ENCODE assay signal across 18 cellular contexts in genomic region chr11:101881586-101881985, GRCh38. TPM values are rescaled to one million over a fixed set of nuclear protein-coding genes. Genes with fewer than 3 reads are reported as not detected.
DNase-seq lines count a peak whose midpoint lies in the region; ATAC-seq, FAIRE-seq and TF ChIP-seq lines count a peak whose summit lies in the region.
"Had no signal": no experiment of that assay in that cellular context is flagged by ENCODE, and none has a peak within 500 bp of the region (broad histone marks: within the 10 kb centered on the region; RNA-seq: fewer than 3 reads in every experiment).

No MANE protein-coding gene starts in this region.

- TF ChIP-seq CTCF in bronchial epithelial cell (IDR thresholded peaks at IDR 0.05; ENCODE audit: insufficient read depth, low read length, severe bottlenecking) (no peak), foreskin fibroblast (IDR thresholded peaks at IDR 0.05; ENCODE audit: low read depth, low read length) (no peak), glutamatergic neuron (IDR thresholded peaks at IDR 0.05; ENCODE audit: partially characterized antibody, unreplicated experiment) (no peak)

- H3K4me3 Mint-ChIP-seq in T-cell (no peak overlapping the region), glutamatergic neuron (ENCODE audit: unreplicated experiment) (no peak overlapping the region)
- H3K4me3 Mint-ChIP-seq: CD4-positive, alpha-beta T cell; H9 had no signal

- CTCF ChIA-PET in T-cell (lab: Charles Lee), result interaction anchor here in 1 of 2 donors (0.6 kb wide), 1 partner anchor 875 kb away, joined by 3 read pairs; no protein-coding TSS in a partner anchor

- H3K36me3 Mint-ChIP-seq in T-cell (no peaks in the 10 kb centered on the region), glutamatergic neuron (ENCODE audit: unreplicated experiment) (no peaks in the 10 kb centered on the region)

- ATAC-seq in T-cell (replicated peaks in 1 of 4), result no peak
- ATAC-seq: HepG2 had no signal

- POLR2A ChIA-PET in T-cell (lab: Charles Lee), result no interaction called here

- no peak overlapping the region for H3K27ac Mint-ChIP-seq in T-cell
- no peak overlapping the region for H3K27ac Mint-ChIP-seq in glutamatergic neuron (ENCODE audit: unreplicated experiment)
- H3K27ac Mint-ChIP-seq: CD4-positive, alpha-beta T cell; H9 had no signal

- H3K27me3 Mint-ChIP-seq in T-cell (peaks cover 19 to 29% of the 10 kb centered on the region in 2 donors), glutamatergic neuron (ENCODE audit: unreplicated experiment) (no peaks in the 10 kb centered on the region)

- H3K4me3 ChIP-seq in bronchial epithelial cell (ENCODE audit: low read depth, low read length), result no peak overlapping the region
- no peak overlapping the region for H3K4me3 ChIP-seq in foreskin fibroblast (ENCODE audit: low read depth in 1 of 2, low read length in 2 of 2)

- no peaks in the 10 kb centered on the region for H3K9me3 Mint-ChIP-seq in T-cell
- H3K9me3 Mint-ChIP-seq in glutamatergic neuron (ENCODE audit: unreplicated experiment), result peaks cover 2% of the 10 kb centered on the region
- H3K9me3 Mint-ChIP-seq: CD4-positive, alpha-beta T cell; H9 had no signal

- H3K4me1 Mint-ChIP-seq in T-cell (no peaks in the 10 kb centered on the region), glutamatergic neuron (ENCODE audit: low read depth, unreplicated experiment) (no peaks in the 10 kb centered on the region)
- H3K4me1 Mint-ChIP-seq: H9 had no signal

- H3K36me3 ChIP-seq in bronchial epithelial cell (ENCODE audit: control insufficient read depth, insufficient read depth, low read length), result no peaks in the 10 kb centered on the region

- no peaks in the 10 kb centered on the region for H3K27me3 ChIP-seq in bronchial epithelial cell (ENCODE audit: control insufficient read depth, insufficient read depth, low read length)

- FAIRE-seq in HTR-8/SVneo (lab: Jason Lieb, UNC), result peak; percentile 33
- no peak for FAIRE-seq in bronchial epithelial cell (lab: Jason Lieb, UNC)
- FAIRE-seq: A204.1, D721Med, G401.6, GM12892, GM18507, H1, HepG2 had no signal

- no peak for DNase-seq in HTR-8/SVneo (ENCODE audit: insufficient read length, low spot score)
- DNase-seq in bronchial epithelial cell (ENCODE audit: low read depth), result peak; percentile 23
- DNase-seq in foreskin fibroblast, result peak; percentile 47 to 65
- no peak for DNase-seq in T-cell
- DNase-seq in glutamatergic neuron, result no peak
- no peak for DNase-seq in activated T-cell treated with anti-CD3 and anti-CD28 coated beads, Interleukin-2, amount 50 U/mL, for 48 hours
- DNase-seq: ACHN; AML-193; Caco-2; CD4-positive, alpha-beta T cell; H9 had no signal

RNA-seq across cellular contexts. Expression of gene CEP126, which starts 33.2 kb away (rescaled TPM):
- total RNA-seq in bronchial epithelial cell (0.53 and 2.6 TPM in 2 replicates), T-cell (1 to 10 TPM; 1.6 to 2.2 (median 1.7) TPM), glutamatergic neuron (ENCODE audit: unreplicated experiment) (3.9 TPM)

RNA-seq across cellular contexts. Expression of gene ANGPTL5, which starts 34.7 kb away (rescaled TPM):
- total RNA-seq in bronchial epithelial cell (not detected in 2 replicates), T-cell (not detected), glutamatergic neuron (ENCODE audit: unreplicated experiment) (not detected)
- total RNA-seq: Caco-2; CD4-positive, alpha-beta T cell; H1; H9; HepG2 had no signal

Comparison
In these comparisons a context has a peak if more than half of its experiments do, and no peak if none do; other contexts are left out.
1. DNase-seq: peak in bronchial epithelial cell (single experiment) and foreskin fibroblast (2 of 2); none in HTR-8/SVneo (single experiment), T-cell (0 of 34), glutamatergic neuron (single experiment) and activated T-cell treated with anti-CD3 and anti-CD28 coated beads, Interleukin-2, amount 50 U/mL, for 48 hours (0 of 2).